8 cellular contexts compared by ENCODE assay signal in genomic region chr2:73981081-73981968, GRCh38. TPM values are rescaled to one million over a fixed set of nuclear protein-coding genes. Genes with fewer than 3 reads are reported as not detected.
A peak's percentile ranks its signal among the peaks of the same experiment; 100 is the strongest.
DNase-seq lines count a peak whose midpoint lies in the region; ATAC-seq and TF ChIP-seq lines count a peak whose summit lies in the region.

No MANE protein-coding gene starts in this region.

- no peaks in the 10 kb centered on the region for H3K36me3 Mint-ChIP-seq in immature natural killer cell

- H3K9me3 Mint-ChIP-seq in immature natural killer cell = peaks cover 0 to 1% (median 0%) of the 10 kb centered on the region in 6 donors

- H3K4me3 Mint-ChIP-seq in immature natural killer cell = peak overlapping the region; percentile 25 to 68 (median 48)

- H3K27ac Mint-ChIP-seq in immature natural killer cell = no peak overlapping the region

- peaks cover 11 to 25% (median 15%) of the 10 kb centered on the region in 3 donors for H3K27me3 Mint-ChIP-seq in immature natural killer cell (ENCODE audit: low read depth in 3 of 3)

- DNase-seq in CMK (ENCODE audit: low read depth) (peak; percentile 55), GM19240 (ENCODE audit: insufficient read length, low spot score) (peak; percentile 51), NCI-H774 (lab: John Stamatoyannopoulos, UW) (peak; percentile 28), adrenal gland (peak in 4 of 7 donors; percentile 45 to 58 (median 52)), immature natural killer cell (no peak)
- DNase-seq in stimulated activated naive CD4-positive, alpha-beta T cell treated with Interleukin-2 at 50 U/mL for 16 hours (lab: John Stamatoyannopoulos, UW) = peak; percentile 11

- no peaks in the 10 kb centered on the region for H3K27me3 ChIP-seq in adrenal gland

- H3K4me3 ChIP-seq in adrenal gland = peak overlapping the region in 2 of 4 donors; percentile 5 to 36

- TF ChIP-seq POLR2A in adrenal gland (IDR thresholded peaks at IDR 0.05) = no peak

- WGBS in adrenal gland, 4 donors = 18 to 29% (median 23%) methylated on average over 20 to 31 of the region's 31 CpGs

- intact Hi-C loops in adrenal gland (cut with DNase I) = no loop called here

- H3K4me1 Mint-ChIP-seq in immature natural killer cell = peaks cover 38 to 45% of the 10 kb centered on the region in 2 donors

- no peaks in the 10 kb centered on the region for H3K36me3 ChIP-seq in adrenal gland (replicated peaks in 1 of 2)

- no peak for TF ChIP-seq CTCF in adrenal gland (IDR thresholded peaks at IDR 0.05)

- ATAC-seq in HG03045 (IDR thresholded peaks at IDR 0.05; ENCODE audit: unreplicated experiment) = no peak
- no peak for ATAC-seq in HG02759 (IDR thresholded peaks at IDR 0.05; ENCODE audit: unreplicated experiment)

- no peaks in the 10 kb centered on the region for H3K9me3 ChIP-seq in adrenal gland (replicated peaks in 1 of 3)

- H3K4me1 ChIP-seq in adrenal gland (replicated peaks in 1 of 2) = peaks cover 19 to 47% of the 10 kb centered on the region in 2 donors

- H3K27ac ChIP-seq in adrenal gland = no peak overlapping the region

RNA-seq across cellular contexts. Expression of gene TET3, which starts 3.4 kb away (rescaled TPM):
- 1 to 10 TPM; 1.6 to 8.6 (median 6.4) TPM for total RNA-seq in adrenal gland
- polyA plus RNA-seq in adrenal gland (1 to 10 TPM; 1.3 to 5.7 (median 1.3) TPM), immature natural killer cell (1 to 10 TPM in 1 of 3 donors, under 1 TPM in 1, not detected in 1; 0.16 to 1.2 TPM)

RNA-seq across cellular contexts. Expression of gene DGUOK, which starts 54.6 kb away (rescaled TPM):
- 10 to 100 TPM; 40.0 to 87.5 (median 52.8) TPM for total RNA-seq in adrenal gland
- polyA plus RNA-seq in adrenal gland (100 to 1,000 TPM in 1 of 3 donors, 10 to 100 TPM in 2; 57.1 to 112 (median 88.4) TPM), immature natural killer cell (100 to 1,000 TPM; 207 to 245 (median 223) TPM)

Comparison
In these comparisons a context has a peak if more than half of its experiments do, and no peak if none do; other contexts are left out.
1. DNase-seq: peak in CMK (single experiment), GM19240 (single experiment), NCI-H774 (single experiment), adrenal gland (4 of 7) and stimulated activated naive CD4-positive, alpha-beta T cell treated with Interleukin-2 at 50 U/mL for 16 hours (single experiment); none in immature natural killer cell (0 of 3).